In the genomic region with DNA sequence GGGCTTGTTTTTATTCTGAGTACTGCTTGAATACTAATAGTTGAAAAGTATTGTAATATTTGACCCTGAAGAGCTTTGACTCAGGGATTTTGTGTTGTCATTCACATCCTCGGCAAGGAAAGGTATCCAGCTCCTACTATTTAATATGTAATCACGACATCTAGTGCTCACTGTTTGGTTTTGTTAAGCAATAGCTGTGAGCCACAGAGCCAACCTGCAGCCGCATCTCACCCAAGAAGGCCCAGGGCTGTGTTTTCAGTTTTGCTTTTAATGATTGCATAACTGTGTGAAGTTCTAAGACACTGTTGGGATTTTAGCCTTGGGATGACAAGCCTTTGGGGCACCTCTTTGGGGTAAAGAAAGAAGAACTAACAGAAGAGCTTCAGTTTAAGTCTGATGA, we compare ENCODE assay signal across 13 cellular contexts.
A peak's percentile ranks its signal among the peaks of the same experiment; 100 is the strongest.
DNase-seq lines count a peak whose midpoint lies in the region; ATAC-seq and TF ChIP-seq lines count a peak whose summit lies in the region.
"Had no signal": no experiment of that assay in that cellular context is flagged by ENCODE, and none has a peak within 500 bp of the region (broad histone marks: within the 10 kb centered on the region; RNA-seq: fewer than 3 reads in every experiment).

No MANE protein-coding gene starts in this region.

- no peak overlapping the region for H3K4me3 Mint-ChIP-seq in CD14-positive monocyte
- H3K4me3 Mint-ChIP-seq in activated CD4-positive, alpha-beta T cell treated with anti-CD3 and anti-CD28 coated beads, Interleukin-2, amount 10 ng/mL, durations not matched to agents 24 days and 14 days, result no peak overlapping the region
- H3K4me3 Mint-ChIP-seq: naive thymus-derived CD4-positive, alpha-beta T cell; T-cell had no signal

- no peak overlapping the region for H3K4ac ChIP-seq in trophoblast cell (ENCODE audit: low read depth, low read length)

- H2BK5ac ChIP-seq in trophoblast cell (ENCODE audit: low read depth, low read length, poor library complexity), result no peak overlapping the region

- no peak overlapping the region for H3K23ac ChIP-seq in trophoblast cell (ENCODE audit: low read length)

- no peak overlapping the region for H3K4me2 ChIP-seq in OCI-LY3 (ENCODE audit: low read length)
- H3K4me2 ChIP-seq in trophoblast cell (ENCODE audit: low read length), result no peak overlapping the region

- H3K18ac ChIP-seq in trophoblast cell (ENCODE audit: low read length), result no peak overlapping the region

- intact Hi-C loops in CD14-positive monocyte (cut with micrococcal nuclease), result no loop called here
- intact Hi-C loops in activated CD4-positive, alpha-beta T cell treated with anti-CD3 and anti-CD28 coated beads, Interleukin-2, amount 10 ng/mL, durations not matched to agents 24 days and 14 days (cut with micrococcal nuclease), result no loop called here

- no peak overlapping the region for H2BK120ac ChIP-seq in trophoblast cell (ENCODE audit: insufficient read depth, low read length, poor library complexity)

- ATAC-seq in HG03159 (IDR thresholded peaks at IDR 0.05; ENCODE audit: unreplicated experiment), result no peak
- ATAC-seq: naive thymus-derived CD4-positive, alpha-beta T cell; T-cell had no signal

- H4K8ac ChIP-seq in trophoblast cell (ENCODE audit: low read depth, low read length), result no peak overlapping the region

- DNase-seq in HL-60 (ENCODE audit: low read depth in 1 of 2, low spot score in 1 of 2) (peak; percentile 8 to 69), epithelial cell of esophagus (ENCODE audit: low read depth) (peak; percentile 88), trophoblast cell (peak; percentile 84 to 91), NCI-H187 (lab: John Stamatoyannopoulos, UW) (no peak), CD14-positive monocyte (ENCODE audit: low spot score) (no peak)
- no peak for DNase-seq in activated CD4-positive, alpha-beta T cell treated with anti-CD3 and anti-CD28 coated beads, Interleukin-2, amount 10 ng/mL, durations not matched to agents 24 days and 14 days
- DNase-seq: C1 segment of cervical spinal cord; central memory CD4-positive, alpha-beta T cell; esophagus squamous epithelium; naive thymus-derived CD4-positive, alpha-beta T cell; T-cell had no signal

- H3K79me1 ChIP-seq in trophoblast cell (ENCODE audit: low read length), result peaks cover 8% of the 10 kb centered on the region

- H3K36me3 ChIP-seq in OCI-LY3 (replicated peaks; ENCODE audit: low read depth, low read length), result no peaks in the 10 kb centered on the region
- no peaks in the 10 kb centered on the region for H3K36me3 ChIP-seq in trophoblast cell (ENCODE audit: control insufficient read depth in 1 of 2, insufficient read depth in 2 of 2, low read length in 2 of 2)
- H3K36me3 ChIP-seq: esophagus squamous epithelium had no signal

- H3K27ac Mint-ChIP-seq in CD14-positive monocyte, result no peak overlapping the region
- no peak overlapping the region for H3K27ac Mint-ChIP-seq in activated CD4-positive, alpha-beta T cell treated with anti-CD3 and anti-CD28 coated beads, Interleukin-2, amount 10 ng/mL, durations not matched to agents 24 days and 14 days
- H3K27ac Mint-ChIP-seq: naive thymus-derived CD4-positive, alpha-beta T cell; T-cell had no signal

- H3K4me1 ChIP-seq in OCI-LY3 (ENCODE audit: low read length), result no peaks in the 10 kb centered on the region
- peaks cover 6 to 11% of the 10 kb centered on the region in 2 experiments for H3K4me1 ChIP-seq in trophoblast cell (ENCODE audit: control insufficient read depth in 1 of 2, insufficient read depth in 2 of 2, low read length in 2 of 2)

- no peak overlapping the region for H2BK12ac ChIP-seq in trophoblast cell (ENCODE audit: low read length)

- H3K4me1 Mint-ChIP-seq in CD14-positive monocyte, result peaks cover 8% of the 10 kb centered on the region
- H3K4me1 Mint-ChIP-seq in activated CD4-positive, alpha-beta T cell treated with anti-CD3 and anti-CD28 coated beads, Interleukin-2, amount 10 ng/mL, durations not matched to agents 24 days and 14 days, result no peaks in the 10 kb centered on the region
- H3K4me1 Mint-ChIP-seq: naive thymus-derived CD4-positive, alpha-beta T cell; T-cell had no signal

- TF ChIP-seq CTCF in HL-60 (IDR thresholded peaks at IDR 0.05; ENCODE audit: insufficient read depth, low read length) (no peak), OCI-LY3 (IDR thresholded peaks at IDR 0.05; ENCODE audit: low read depth, low read length) (peak; percentile 7; the same call in 1 of the 2 replicates), epithelial cell of esophagus (IDR thresholded peaks at IDR 0.05; ENCODE audit: insufficient read depth, low read depth, low read length, missing control alignments) (peak; percentile 21), CD14-positive monocyte (IDR thresholded peaks at IDR 0.05) (no peak)

- no peak overlapping the region for H4K91ac ChIP-seq in trophoblast cell (ENCODE audit: low read depth, low read length)

- no peak overlapping the region for H3K14ac ChIP-seq in trophoblast cell (ENCODE audit: low read length)

- no peak overlapping the region for H3K4me3 ChIP-seq in HL-60 (replicated peaks; ENCODE audit: insufficient read depth, low read length)
- no peak overlapping the region for H3K4me3 ChIP-seq in OCI-LY3 (ENCODE audit: low read length)
- H3K4me3 ChIP-seq in epithelial cell of esophagus (ENCODE audit: low read length), result no peak overlapping the region
- H3K4me3 ChIP-seq in trophoblast cell (ENCODE audit: low read depth, low read length), result no peak overlapping the region
- H3K4me3 ChIP-seq: esophagus squamous epithelium had no signal

- H4K12ac ChIP-seq in trophoblast cell (ENCODE audit: low read depth, low read length), result no peak overlapping the region

- WGBS in trophoblast cell (ENCODE audit: extremely low coverage, insufficient coverage, insufficient read length), result no CpG with 5 or more reads among the region's 3 CpGs

- H3K27me3 ChIP-seq in HL-60 (ENCODE audit: insufficient read depth, poor library complexity, severe bottlenecking) (no peaks in the 10 kb centered on the region), OCI-LY3 (ENCODE audit: low read depth, low read length) (no peaks in the 10 kb centered on the region), trophoblast cell (ENCODE audit: insufficient read depth, low read length) (no peaks in the 10 kb centered on the region)
- H3K27me3 ChIP-seq: esophagus squamous epithelium had no signal

- H2AK5ac ChIP-seq in trophoblast cell (ENCODE audit: low read length), result no peak overlapping the region

- no peaks in the 10 kb centered on the region for H3K79me2 ChIP-seq in OCI-LY3 (ENCODE audit: low read length)
- no peaks in the 10 kb centered on the region for H3K79me2 ChIP-seq in trophoblast cell (ENCODE audit: control insufficient read depth, insufficient read depth, low read length, poor library complexity)

- H3K36me3 Mint-ChIP-seq in CD14-positive monocyte, result no peaks in the 10 kb centered on the region
- H3K36me3 Mint-ChIP-seq in activated CD4-positive, alpha-beta T cell treated with anti-CD3 and anti-CD28 coated beads, Interleukin-2, amount 10 ng/mL, durations not matched to agents 24 days and 14 days (ENCODE audit: low read depth), result no peaks in the 10 kb centered on the region
- H3K36me3 Mint-ChIP-seq: T-cell had no signal

- no peaks in the 10 kb centered on the region for H4K20me1 ChIP-seq in OCI-LY3 (ENCODE audit: insufficient read depth, low read length)

- H3K9me3 ChIP-seq in OCI-LY3 (ENCODE audit: insufficient read depth, low read length) (no peaks in the 10 kb centered on the region), trophoblast cell (ENCODE audit: insufficient read depth, low read depth, low read length) (peaks cover 2% of the 10 kb centered on the region)
- H3K9me3 ChIP-seq: esophagus squamous epithelium had no signal

- peaks cover 0 to 2% (median 1%) of the 10 kb centered on the region in 3 donors for H3K27me3 Mint-ChIP-seq in CD14-positive monocyte (ENCODE audit: low read depth in 3 of 3)
- no peaks in the 10 kb centered on the region for H3K27me3 Mint-ChIP-seq in activated CD4-positive, alpha-beta T cell treated with anti-CD3 and anti-CD28 coated beads, Interleukin-2, amount 10 ng/mL, durations not matched to agents 24 days and 14 days

- no peak overlapping the region for H3K9ac ChIP-seq in OCI-LY3 (ENCODE audit: low read length)
- H3K9ac ChIP-seq in trophoblast cell (ENCODE audit: low read length), result no peak overlapping the region

- H2AFZ ChIP-seq in OCI-LY3 (ENCODE audit: low read depth, low read length) (peak overlapping the region; percentile 45; the same call in 1 of the 2 replicates), trophoblast cell (ENCODE audit: insufficient read depth, low read length, poor library complexity) (no peak overlapping the region)

- H3K27ac ChIP-seq in HL-60 (replicated peaks) (no peak overlapping the region), OCI-LY3 (ENCODE audit: low read length) (no peak overlapping the region), trophoblast cell (ENCODE audit: low read depth, low read length) (no peak overlapping the region)
- H3K27ac ChIP-seq: esophagus squamous epithelium had no signal

- peaks cover 0 to 2% (median 0%) of the 10 kb centered on the region in 7 donors for H3K9me3 Mint-ChIP-seq in CD14-positive monocyte
- no peaks in the 10 kb centered on the region for H3K9me3 Mint-ChIP-seq in activated CD4-positive, alpha-beta T cell treated with anti-CD3 and anti-CD28 coated beads, Interleukin-2, amount 10 ng/mL, durations not matched to agents 24 days and 14 days
- H3K9me3 Mint-ChIP-seq: T-cell had no signal

Comparison
In these comparisons a context has a peak if more than half of its experiments do, and no peak if none do; other contexts are left out.
1. DNase-seq: peak in HL-60 (2 of 2), epithelial cell of esophagus (single experiment) and trophoblast cell (2 of 2); none in NCI-H187 (0 of 2), CD14-positive monocyte (single experiment) and activated CD4-positive, alpha-beta T cell treated with anti-CD3 and anti-CD28 coated beads, Interleukin-2, amount 10 ng/mL, durations not matched to agents 24 days and 14 days (single experiment).
2. CTCF ChIP-seq: peak in OCI-LY3 (single experiment) and epithelial cell of esophagus (single experiment); none in HL-60 (single experiment) and CD14-positive monocyte (single experiment).